17 cellular contexts compared by ENCODE assay signal in genomic region chr13:40660692-40661091, GRCh38. TPM values are rescaled to one million over a fixed set of nuclear protein-coding genes. Genes with fewer than 3 reads are reported as not detected.
DNase-seq lines count a peak whose midpoint lies in the region; ATAC-seq and TF ChIP-seq lines count a peak whose summit lies in the region.
"Had no signal": no experiment of that assay in that cellular context is flagged by ENCODE, and none has a peak within 500 bp of the region (broad histone marks: within the 10 kb centered on the region; RNA-seq: fewer than 3 reads in every experiment).

No MANE protein-coding gene starts in this region.

- 94% methylated on average over 5 of the region's 5 CpGs for WGBS in HUES64
- WGBS in psoas muscle, 3 donors, result 62 to 70% (median 65%) methylated on average over 5 of the region's 5 CpGs

- peaks cover 58% of the 10 kb centered on the region for H3K4me1 Mint-ChIP-seq in activated CD8-positive, alpha-beta T cell treated with anti-CD3 and anti-CD28 coated beads for 36 hours (ENCODE audit: low read depth)
- H3K4me1 Mint-ChIP-seq in activated CD8-positive, alpha-beta T cell treated with anti-CD3 and anti-CD28 coated beads, Interleukin-2, amount 10 ng/mL, durations not matched to agents 7 days and 5 days (ENCODE audit: low read depth), result peaks cover 70% of the 10 kb centered on the region

- TF ChIP-seq CTCF in activated CD8-positive, alpha-beta T cell treated with anti-CD3 and anti-CD28 coated beads for 36 hours (IDR thresholded peaks at IDR 0.05), result no peak
- TF ChIP-seq CTCF in psoas muscle (IDR thresholded peaks at IDR 0.05), result no peak

- DNase-seq in activated CD8-positive, alpha-beta T cell treated with anti-CD3 and anti-CD28 coated beads for 36 hours, result no peak
- DNase-seq in activated CD8-positive, alpha-beta T cell treated with anti-CD3 and anti-CD28 coated beads, Interleukin-2, amount 10 ng/mL, durations not matched to agents 7 days and 5 days, result no peak
- no peak for DNase-seq in adipocyte (ENCODE audit: low read depth)
- DNase-seq in psoas muscle, result no peak
- no peak for DNase-seq in T-helper 9 cell
- DNase-seq: activated CD4-positive, alpha-beta T cell treated with anti-CD3 and anti-CD28 coated beads, Interleukin-2, amount 50 U/mL, for 4 hours; adrenal gland; Calu3; left ventricle myocardium superior; NCI-H1694 treated with DMSO at 0.1 percent for 48 hours; OCI-M1 had no signal

- H3K9me3 Mint-ChIP-seq in activated CD8-positive, alpha-beta T cell treated with anti-CD3 and anti-CD28 coated beads for 36 hours, result peaks cover 2% of the 10 kb centered on the region
- H3K9me3 Mint-ChIP-seq in activated CD8-positive, alpha-beta T cell treated with anti-CD3 and anti-CD28 coated beads, Interleukin-2, amount 10 ng/mL, durations not matched to agents 7 days and 5 days (ENCODE audit: insufficient read depth), result peaks cover 4% of the 10 kb centered on the region

- H3K4me3 ChIP-seq in HUES64 (ENCODE audit: low read length) (peak overlapping the region; percentile 20; the same call in 1 of the 2 replicates), adipocyte (ENCODE audit: low read length) (peak overlapping the region; percentile 58), psoas muscle (peak overlapping the region; percentile 7)
- H3K4me3 ChIP-seq: adrenal gland, HAP-1, neural progenitor cell had no signal

- no peak for TF ChIP-seq POLR2A in GM18505 (IDR thresholded peaks at IDR 0.05; ENCODE audit: borderline replicate concordance, extremely low read depth, insufficient read depth, insufficient read length)

- H3K9me3 ChIP-seq in HUES64 (ENCODE audit: insufficient read depth, low read depth, low read length) (no peaks in the 10 kb centered on the region), adipocyte (ENCODE audit: control insufficient read depth, low read length) (no peaks in the 10 kb centered on the region), psoas muscle (no peaks in the 10 kb centered on the region)
- H3K9me3 ChIP-seq: adrenal gland, HAP-1 had no signal

- H3K4me3 Mint-ChIP-seq in activated CD8-positive, alpha-beta T cell treated with anti-CD3 and anti-CD28 coated beads for 36 hours, result no peak overlapping the region
- no peak overlapping the region for H3K4me3 Mint-ChIP-seq in activated CD8-positive, alpha-beta T cell treated with anti-CD3 and anti-CD28 coated beads, Interleukin-2, amount 10 ng/mL, durations not matched to agents 7 days and 5 days
- H3K4me3 Mint-ChIP-seq: neural progenitor cell had no signal

- CTCF ChIA-PET in activated CD8-positive, alpha-beta T cell treated with anti-CD3 and anti-CD28 coated beads for 36 hours (lab: Charles Lee), result interaction anchor here (1.7 kb wide), 1 partner anchor 40 kb away, joined by 5 read pairs; no protein-coding TSS in a partner anchor
- CTCF ChIA-PET in activated CD8-positive, alpha-beta T cell treated with anti-CD3 and anti-CD28 coated beads, Interleukin-2, amount 10 ng/mL, durations not matched to agents 7 days and 5 days (lab: Charles Lee), result interaction anchor here (1.3 kb wide), 1 partner anchor 591 kb away, joined by 5 read pairs; no protein-coding TSS in a partner anchor

- H3K27ac ChIP-seq in HUES64 (ENCODE audit: low read depth, low read length) (peak overlapping the region; percentile 74), psoas muscle (peak overlapping the region; percentile 50)
- H3K27ac ChIP-seq: epithelial cell of prostate, neural progenitor cell had no signal

- peaks cover 46% of the 10 kb centered on the region for H3K36me3 Mint-ChIP-seq in activated CD8-positive, alpha-beta T cell treated with anti-CD3 and anti-CD28 coated beads for 36 hours (ENCODE audit: low read depth)
- H3K36me3 Mint-ChIP-seq in activated CD8-positive, alpha-beta T cell treated with anti-CD3 and anti-CD28 coated beads, Interleukin-2, amount 10 ng/mL, durations not matched to agents 7 days and 5 days (ENCODE audit: low read depth), result peaks cover 42% of the 10 kb centered on the region

- no peaks in the 10 kb centered on the region for H3K27me3 Mint-ChIP-seq in activated CD8-positive, alpha-beta T cell treated with anti-CD3 and anti-CD28 coated beads for 36 hours
- H3K27me3 Mint-ChIP-seq in activated CD8-positive, alpha-beta T cell treated with anti-CD3 and anti-CD28 coated beads, Interleukin-2, amount 10 ng/mL, durations not matched to agents 7 days and 5 days (ENCODE audit: low read depth), result no peaks in the 10 kb centered on the region

- intact Hi-C loops in activated CD8-positive, alpha-beta T cell treated with anti-CD3 and anti-CD28 coated beads for 36 hours (cut with micrococcal nuclease), result loop anchor here (5.0 to 10.0 kb wide), 5 partner anchors 48 to 476 kb away; partner anchors contain the start of gene MRPS31
- intact Hi-C loops in psoas muscle (cut with DNase I), result loop anchor here (5.0 to 10.0 kb wide), 5 partner anchors 38 to 426 kb away; no protein-coding TSS in a partner anchor

- H3K9ac ChIP-seq in HUES64 (ENCODE audit: low read depth, low read length) (no peak overlapping the region), adipocyte (ENCODE audit: low read length) (peak overlapping the region; percentile 52)
- H3K9ac ChIP-seq: neural progenitor cell had no signal

- peak overlapping the region; percentile 94 for H3K27ac Mint-ChIP-seq in activated CD8-positive, alpha-beta T cell treated with anti-CD3 and anti-CD28 coated beads for 36 hours
- no peak overlapping the region for H3K27ac Mint-ChIP-seq in activated CD8-positive, alpha-beta T cell treated with anti-CD3 and anti-CD28 coated beads, Interleukin-2, amount 10 ng/mL, durations not matched to agents 7 days and 5 days
- H3K27ac Mint-ChIP-seq: neural progenitor cell had no signal

- POLR2A ChIA-PET in activated CD8-positive, alpha-beta T cell treated with anti-CD3 and anti-CD28 coated beads for 36 hours (lab: Charles Lee), result interaction anchor here (0.6 to 1.7 kb wide), 9 partner anchors 10 to 454 kb away, joined by 3 to 6 read pairs (median 3); no protein-coding TSS in a partner anchor
- POLR2A ChIA-PET in activated CD8-positive, alpha-beta T cell treated with anti-CD3 and anti-CD28 coated beads, Interleukin-2, amount 10 ng/mL, durations not matched to agents 7 days and 5 days (lab: Charles Lee), result interaction anchor here (0.6 to 0.9 kb wide), 2 partner anchors 14 to 48 kb away, joined by 3 read pairs; no protein-coding TSS in a partner anchor

- peaks cover 14% of the 10 kb centered on the region; the same call in 1 of the 2 replicates for H3K27me3 ChIP-seq in HUES64 (ENCODE audit: insufficient read depth, low read length)
- H3K27me3 ChIP-seq in adipocyte (replicated peaks; ENCODE audit: control insufficient read depth, insufficient read depth, low read length), result no peaks in the 10 kb centered on the region
- H3K27me3 ChIP-seq in psoas muscle (ENCODE audit: insufficient read depth in 3 of 3, low read length in 2 of 3), result no peaks in the 10 kb centered on the region
- H3K27me3 ChIP-seq: adrenal gland had no signal

- ATAC-seq in activated CD8-positive, alpha-beta T cell treated with anti-CD3 and anti-CD28 coated beads for 36 hours, result no peak
- no peak for ATAC-seq in activated CD8-positive, alpha-beta T cell treated with anti-CD3 and anti-CD28 coated beads, Interleukin-2, amount 10 ng/mL, durations not matched to agents 7 days and 5 days
- ATAC-seq in psoas muscle (no peak), GM18505 (IDR thresholded peaks at IDR 0.05; ENCODE audit: unreplicated experiment) (no peak), esophagus mucosa (no peak)
- ATAC-seq: left ventricle myocardium superior had no signal

- H3K4me1 ChIP-seq in HUES64 (ENCODE audit: insufficient read depth, low read length) (peaks cover 38% of the 10 kb centered on the region), adipocyte (ENCODE audit: control insufficient read depth, insufficient read depth, low read length) (peaks cover 65% of the 10 kb centered on the region), psoas muscle (peaks cover 59% of the 10 kb centered on the region)

- H3K36me3 ChIP-seq in HUES64 (ENCODE audit: insufficient read depth, low read length) (no peaks in the 10 kb centered on the region), adipocyte (ENCODE audit: control insufficient read depth, insufficient read depth, low read length, severe bottlenecking) (no peaks in the 10 kb centered on the region), psoas muscle (ENCODE audit: insufficient read depth in 1 of 2, low read depth in 1 of 2) (no peaks in the 10 kb centered on the region)
- H3K36me3 ChIP-seq: adrenal gland, neural progenitor cell had no signal

RNA-seq across cellular contexts. Expression of gene FOXO1, which starts 5.7 kb away (rescaled TPM):
- 10 to 100 TPM; 30.6 to 30.8 TPM for total RNA-seq in activated CD8-positive, alpha-beta T cell treated with anti-CD3 and anti-CD28 coated beads for 36 hours
- total RNA-seq in activated CD8-positive, alpha-beta T cell treated with anti-CD3 and anti-CD28 coated beads, Interleukin-2, amount 10 ng/mL, durations not matched to agents 7 days and 5 days, result 10 to 100 TPM; 23.1 to 24.0 TPM
- 21.4 TPM for polyA plus RNA-seq in HUES64 (2013, experiment 1 of 2)
- polyA plus RNA-seq in HUES64 (2013, experiment 2 of 2), result 20.2 TPM
- total RNA-seq in psoas muscle, result 100 to 1,000 TPM in 2 of 4 donors, 10 to 100 TPM in 2; 54.3 to 160 (median 91.1) TPM
- polyA plus RNA-seq in psoas muscle, result 10 to 100 TPM; 23.8 to 83.2 (median 68.3) TPM
- 8.0 TPM for total RNA-seq in esophagus mucosa

Comparison
In these comparisons a context has a peak if more than half of its experiments do, and no peak if none do; other contexts are left out.
1. H3K4me3 ChIP-seq: peak in every context shown above with its lines; median percentile 58 in adipocyte; 20 in HUES64; 7 in psoas muscle.